26 cellular contexts compared by ENCODE assay signal in the genomic region with DNA sequence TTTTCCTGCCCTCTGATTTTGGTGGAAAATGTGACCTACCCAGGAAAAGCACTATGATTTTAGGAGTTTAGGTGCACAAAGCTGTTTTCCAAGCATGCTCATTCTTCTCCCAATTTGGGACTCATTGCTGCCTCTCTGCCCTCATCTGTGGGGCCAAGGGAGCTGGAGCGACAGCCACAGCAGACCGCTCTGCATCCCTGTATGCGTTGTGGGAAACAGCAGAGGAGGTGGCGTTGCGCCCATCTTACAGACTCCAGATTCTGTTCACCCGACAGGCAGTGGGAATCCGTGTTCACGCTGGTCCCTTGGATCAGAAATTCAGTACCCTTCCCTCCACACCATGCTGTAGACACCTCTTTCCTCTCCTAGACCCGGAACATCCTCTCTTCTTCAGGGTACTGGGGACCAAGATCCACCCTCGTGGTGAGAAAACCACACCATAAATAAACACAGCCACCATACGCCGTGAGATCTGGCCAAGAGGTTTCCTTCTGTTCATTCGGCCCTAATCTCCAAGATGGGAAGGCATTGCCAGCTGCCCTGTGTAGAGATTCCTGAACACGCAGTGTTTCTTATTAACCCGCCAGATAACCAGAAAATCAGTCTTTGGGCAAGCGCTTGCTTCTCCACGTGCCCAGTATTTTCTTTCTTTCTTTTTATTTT.
DNase-seq lines count a peak whose midpoint lies in the region; ATAC-seq and TF ChIP-seq lines count a peak whose summit lies in the region.
"Had no signal": no experiment of that assay in that cellular context is flagged by ENCODE, and none has a peak within 500 bp of the region (broad histone marks: within the 10 kb centered on the region; RNA-seq: fewer than 3 reads in every experiment).

No MANE protein-coding gene starts in this region.

- no peak overlapping the region for H2AK9ac ChIP-seq in IMR-90 (replicated peaks; ENCODE audit: low read depth, low read length, poor library complexity)

- H3K56ac ChIP-seq in IMR-90 (ENCODE audit: extremely low read depth, insufficient read depth, low read length) = no peak overlapping the region

- no peak overlapping the region for H3K27ac Mint-ChIP-seq in chondrocyte (ENCODE audit: unreplicated experiment)
- H3K27ac Mint-ChIP-seq in naive B cell = peak overlapping the region in 5 of 6 donors; percentile 38 to 94 (median 81)
- H3K27ac Mint-ChIP-seq: activated naive CD4-positive, alpha-beta T cell treated with anti-CD3 and anti-CD28 coated beads for 36 hours had no signal

- peaks cover 15% of the 10 kb centered on the region for H3K4me1 ChIP-seq in IMR-90 (ENCODE audit: control insufficient read depth, insufficient read depth, low read length)
- peaks cover 0 to 4% of the 10 kb centered on the region in 2 donors for H3K4me1 ChIP-seq in aorta (ENCODE audit: control insufficient read depth in 1 of 2, insufficient read depth in 2 of 2, low read length in 2 of 2)
- H3K4me1 ChIP-seq: breast epithelium, foreskin keratinocyte had no signal

- H3K36me3 ChIP-seq in IMR-90 (ENCODE audit: control insufficient read depth, insufficient read depth, low read length) = no peaks in the 10 kb centered on the region
- H3K36me3 ChIP-seq in aorta (ENCODE audit: control insufficient read depth in 1 of 2, insufficient read depth in 2 of 2, low read length in 1 of 2) = no peaks in the 10 kb centered on the region
- H3K36me3 ChIP-seq: breast epithelium, heart right ventricle, tibial artery had no signal

- no peak overlapping the region for H2BK15ac ChIP-seq in IMR-90 (ENCODE audit: low read depth, low read length)

- no peak overlapping the region for H3K23ac ChIP-seq in IMR-90 (ENCODE audit: low read depth, low read length)

- no peaks in the 10 kb centered on the region for H3K27me3 ChIP-seq in IMR-90 (ENCODE audit: control insufficient read depth, insufficient read depth, low read length)
- H3K27me3 ChIP-seq in aorta (ENCODE audit: control insufficient read depth in 1 of 2, insufficient read depth in 2 of 2, low read length in 1 of 2) = no peaks in the 10 kb centered on the region
- H3K27me3 ChIP-seq: breast epithelium, foreskin keratinocyte, heart right ventricle, tibial artery had no signal

- no peaks in the 10 kb centered on the region for H3K36me3 Mint-ChIP-seq in chondrocyte (ENCODE audit: low read depth)
- no peaks in the 10 kb centered on the region for H3K36me3 Mint-ChIP-seq in naive B cell

- no peak for TF ChIP-seq POLR2A in IMR-90 (IDR thresholded peaks at IDR 0.05; ENCODE audit: low read depth, low read length)

- H3K79me1 ChIP-seq in IMR-90 (ENCODE audit: low read depth in 1 of 2, low read length in 2 of 2) = peaks cover 52 to 87% of the 10 kb centered on the region in 2 experiments

- H3K27ac ChIP-seq in IMR-90 (ENCODE audit: insufficient read depth, low read length) (no peak overlapping the region), aorta (ENCODE audit: low read depth in 1 of 2, low read length in 2 of 2) (no peak overlapping the region)
- H3K27ac ChIP-seq: breast epithelium, coronary artery, foreskin keratinocyte, tibial artery had no signal

- peaks cover 33% of the 10 kb centered on the region for H4K20me1 ChIP-seq in IMR-90 (ENCODE audit: insufficient read depth, low read length)

- TF ChIP-seq CTCF in IMR-90 (conservative IDR thresholded peaks at IDR 0.05; ENCODE audit: low read depth, low read length) (no peak), chondrocyte (IDR thresholded peaks at IDR 0.05) (no peak)

- H2AFZ ChIP-seq in IMR-90 (replicated peaks; ENCODE audit: low read length, poor library complexity) = no peak overlapping the region

- intact Hi-C loops in IMR-90 (cut with micrococcal nuclease) = no loop called here
- intact Hi-C loops in aorta (cut with DNase I) = no loop called here

- whole genome bisulfite sequencing in IMR-90 (ENCODE audit: extremely low coverage in 2 of 2, insufficient read length in 1 of 2), 2 experiments = 91% methylated on average over 5 of the region's 17 CpGs; no CpG with 5 or more reads in 1 of the 2 experiments
- 40 to 54% methylated on average over 17 of the region's 17 CpGs for WGBS in aorta, 2 donors

- no peak for ATAC-seq in IMR-90 (ENCODE audit: low read depth)
- ATAC-seq in naive B cell (ENCODE audit: low read depth in 2 of 2) = no peak
- ATAC-seq in aorta (ENCODE audit: low FRiP score) = no peak
- no peak for ATAC-seq in GM19395 (IDR thresholded peaks at IDR 0.05; ENCODE audit: unreplicated experiment)
- ATAC-seq: esophagus mucosa, foreskin keratinocyte, heart right ventricle, HepG2, left cardiac atrium, PC-3 had no signal

- no peak overlapping the region for H3K9ac ChIP-seq in IMR-90 (ENCODE audit: low read depth, low read length)

- in situ Hi-C loops in IMR-90 (cut with MboI; ENCODE audit: low sequenced_read_pairs) = no loop called here

- H4K91ac ChIP-seq in IMR-90 (ENCODE audit: insufficient read depth, low read depth, low read length) = no peak overlapping the region

- H3K4ac ChIP-seq in IMR-90 (ENCODE audit: low read depth, low read length) = no peak overlapping the region

- no peak overlapping the region for H3K4me2 ChIP-seq in IMR-90 (ENCODE audit: low read depth, low read length)
- H3K4me2 ChIP-seq: smooth muscle cell had no signal

- BruUV-seq in IMR-90 (replicated peaks; lab: Mats Ljungman, UMichigan) = no TSS peak

- no peak overlapping the region for H2BK5ac ChIP-seq in IMR-90 (ENCODE audit: low read depth, low read length, poor library complexity, severe bottlenecking)

- H3K9me3 ChIP-seq in IMR-90 (ENCODE audit: control insufficient read depth, insufficient read depth, low read length) (no peaks in the 10 kb centered on the region), aorta (ENCODE audit: control insufficient read depth, low read length) (no peaks in the 10 kb centered on the region)
- H3K9me3 ChIP-seq: breast epithelium, heart right ventricle, tibial artery had no signal

- H3K14ac ChIP-seq in IMR-90 (replicated peaks; ENCODE audit: low read depth, low read length) = no peak overlapping the region

- no peak overlapping the region for H3K4me3 ChIP-seq in IMR-90 (ENCODE audit: insufficient read depth, low read depth, low read length)
- no peak overlapping the region for H3K4me3 ChIP-seq in aorta (ENCODE audit: low read length in 2 of 2)
- H3K4me3 ChIP-seq: breast epithelium, coronary artery, heart right ventricle, smooth muscle cell, tibial artery had no signal

- H2BK20ac ChIP-seq in IMR-90 (ENCODE audit: low read depth, low read length) = no peak overlapping the region

- dilution Hi-C loops in IMR-90 (cut with HindIII; ENCODE audit: low sequenced_read_pairs, unreplicated experiment) = no loop called here

- H2BK120ac ChIP-seq in IMR-90 (ENCODE audit: low read depth, low read length) = no peak overlapping the region

- no peak overlapping the region for H4K5ac ChIP-seq in IMR-90 (ENCODE audit: low read depth, low read length)

- no peak for TF ChIP-seq RAD21 in IMR-90 (IDR thresholded peaks at IDR 0.05; ENCODE audit: low read length)

- H3K18ac ChIP-seq in IMR-90 (ENCODE audit: low read depth, low read length) = no peak overlapping the region

- H3K9me3 Mint-ChIP-seq in chondrocyte (ENCODE audit: low read depth) = no peaks in the 10 kb centered on the region
- H3K9me3 Mint-ChIP-seq in naive B cell = no peaks in the 10 kb centered on the region
- H3K9me3 Mint-ChIP-seq: activated naive CD4-positive, alpha-beta T cell treated with anti-CD3 and anti-CD28 coated beads for 36 hours had no signal

- H3K27me3 Mint-ChIP-seq in chondrocyte (ENCODE audit: low read depth) (no peaks in the 10 kb centered on the region), naive B cell (no peaks in the 10 kb centered on the region)

- POLR2A ChIA-PET in IMR-90 (lab: Charles Lee; ENCODE audit: unreplicated experiment) = no interaction called here

- H3K4me1 Mint-ChIP-seq in chondrocyte (ENCODE audit: low read depth) (peaks cover 26% of the 10 kb centered on the region), naive B cell (peaks cover 24 to 47% (median 44%) of the 10 kb centered on the region in 3 donors)

- DNase-seq in IMR-90 = peak; percentile 29
- peak; percentile 55 for DNase-seq in chondrocyte (ENCODE audit: low spot score)
- no peak for DNase-seq in naive B cell
- DNase-seq in aorta = peak; percentile 21 to 55
- DNase-seq in ureter (ENCODE audit: low spot score) = no peak
- no peak for DNase-seq in activated CD4-positive, CD25-positive, alpha-beta regulatory T cell (lab: John Stamatoyannopoulos, UW)
- DNase-seq: activated CD4-positive, alpha-beta T cell treated with anti-CD3 and anti-CD28 coated beads, Interleukin-2, amount 50 U/mL, for 4 hours; activated naive CD4-positive, alpha-beta T cell treated with anti-CD3 and anti-CD28 coated beads for 36 hours; amniotic stem cell; foreskin keratinocyte; GOT3; heart right ventricle; left cardiac atrium; mesendoderm; NCI-H1694 treated with DMSO at 0.1 percent for 48 hours; NCI-H524 treated with DMSO at 0.1 percent for 48 hours; occipital lobe; PC-3; stimulated activated CD4-positive, alpha-beta T cell treated with anti-CD3 and anti-CD28 coated beads, Interleukin-2, amount 100 ng/mL, for 24 hours; tibial artery had no signal

- no peak overlapping the region for H4K8ac ChIP-seq in IMR-90 (ENCODE audit: low read depth in 2 of 2, low read length in 2 of 2)

- H3K9me1 ChIP-seq in IMR-90 (ENCODE audit: insufficient read depth, low read length) = peaks cover 14% of the 10 kb centered on the region

- H2AK5ac ChIP-seq in IMR-90 (ENCODE audit: low read depth, low read length) = no peak overlapping the region

- CTCF ChIA-PET in IMR-90 (lab: Yijun Ruan, JAX) = no interaction called here

- no peak overlapping the region for H3K4me3 Mint-ChIP-seq in chondrocyte (ENCODE audit: unreplicated experiment)
- H3K4me3 Mint-ChIP-seq in naive B cell = peak overlapping the region in 3 of 8 donors; percentile 13 to 77 (median 60)
- H3K4me3 Mint-ChIP-seq: activated naive CD4-positive, alpha-beta T cell treated with anti-CD3 and anti-CD28 coated beads for 36 hours had no signal

TF ChIP-seq in IMR-90, 13 proteins besides CTCF, POLR2A, EP300 and RAD21 (continues in another document):
- TF ChIP-seq, protein P1, sequence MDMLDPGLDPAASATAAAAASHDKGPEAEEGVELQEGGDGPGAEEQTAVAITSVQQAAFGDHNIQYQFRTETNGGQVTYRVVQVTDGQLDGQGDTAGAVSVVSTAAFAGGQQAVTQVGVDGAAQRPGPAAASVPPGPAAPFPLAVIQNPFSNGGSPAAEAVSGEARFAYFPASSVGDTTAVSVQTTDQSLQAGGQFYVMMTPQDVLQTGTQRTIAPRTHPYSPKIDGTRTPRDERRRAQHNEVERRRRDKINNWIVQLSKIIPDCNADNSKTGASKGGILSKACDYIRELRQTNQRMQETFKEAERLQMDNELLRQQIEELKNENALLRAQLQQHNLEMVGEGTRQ (IDR thresholded peaks at IDR 0.05; ENCODE audit: low read depth, low read length) = no peak
- TF ChIP-seq SMC3 (IDR thresholded peaks at IDR 0.05; ENCODE audit: low read depth, low read length) (no peak), CEBPB (IDR thresholded peaks at IDR 0.05; ENCODE audit: low read depth, low read length) (no peak), CHD1 (IDR thresholded peaks at IDR 0.05; ENCODE audit: low read depth, low read length) (no peak), RFX5 (IDR thresholded peaks at IDR 0.05; ENCODE audit: low read depth, low read length) (no peak), NFE2L2 (IDR thresholded peaks at IDR 0.05; ENCODE audit: low read depth, low read length) (no peak), MXI1 (IDR thresholded peaks at IDR 0.05; ENCODE audit: borderline replicate concordance, low read depth, low read length) (no peak)

Comparison
In these comparisons a context has a peak if more than half of its experiments do, and no peak if none do; other contexts are left out.
1. DNase-seq: peak in IMR-90 (single experiment), chondrocyte (single experiment) and aorta (2 of 2); none in naive B cell (single experiment), ureter (single experiment) and activated CD4-positive, CD25-positive, alpha-beta regulatory T cell (0 of 4).